Comparison of ENCODE assay signal across 8 cellular contexts in the genomic region with DNA sequence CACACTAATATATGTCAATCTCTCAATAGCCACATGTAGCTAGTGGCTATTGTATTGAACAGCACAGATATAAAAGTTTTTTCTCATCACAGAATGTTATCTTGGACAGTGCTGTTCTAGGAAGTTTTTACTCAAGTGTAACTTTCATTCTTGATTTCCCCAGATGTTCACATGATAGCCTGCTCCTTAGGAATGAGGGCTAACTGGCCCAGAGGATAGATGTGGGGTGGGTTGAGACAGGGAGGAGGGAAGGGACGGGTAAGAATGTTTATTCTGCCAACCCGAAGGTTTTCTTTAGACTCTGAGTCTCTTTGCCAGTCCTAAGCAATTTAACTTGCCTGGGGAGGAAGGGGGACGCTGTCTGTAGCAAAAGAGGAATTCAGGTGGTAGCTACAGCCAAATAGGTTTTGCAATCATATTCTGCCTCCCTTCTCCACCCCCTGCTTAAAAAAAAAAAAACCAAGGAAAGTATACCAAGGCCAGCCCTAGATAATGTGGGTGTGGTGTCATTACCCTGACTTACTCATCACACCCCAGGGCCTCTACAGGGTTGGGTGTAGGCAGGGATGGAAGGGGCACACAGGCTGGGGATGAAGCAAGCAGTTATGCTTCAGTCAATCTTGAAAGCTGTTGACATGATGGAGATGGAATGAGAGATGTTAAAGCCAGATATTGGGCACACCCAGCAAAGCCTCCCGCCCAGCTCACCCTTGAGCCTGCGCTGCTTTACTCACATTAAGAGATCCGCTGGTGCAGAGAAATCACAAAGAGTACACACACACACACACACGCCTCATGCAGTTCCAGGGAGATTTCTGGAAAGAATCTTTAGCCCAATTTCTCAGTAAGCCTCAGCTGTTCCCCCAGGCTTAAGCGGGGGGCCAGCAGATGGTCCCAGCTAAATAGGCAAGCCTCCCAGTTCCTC. TPM values are rescaled to one million over a fixed set of nuclear protein-coding genes. Genes with fewer than 3 reads are reported as not detected.
A peak's percentile ranks its signal among the peaks of the same experiment; 100 is the strongest.
DNase-seq lines count a peak whose midpoint lies in the region; ATAC-seq and TF ChIP-seq lines count a peak whose summit lies in the region.

No MANE protein-coding gene starts in this region.

- CTCF ChIA-PET in RWPE1 (lab: Yijun Ruan, JAX) = interaction anchor here (0.5 to 1.6 kb wide), 7 partner anchors 26 to 412 kb away, joined by 3 to 6 read pairs (median 3); a partner anchor contains a TSS

- H3K4me1 Mint-ChIP-seq in HFFc6 (ENCODE audit: low read depth) (peaks cover 92% of the 10 kb centered on the region), GM23338 (peaks cover 27% of the 10 kb centered on the region)

- H3K27ac Mint-ChIP-seq in HFFc6 = peak overlapping the region; percentile 93
- H3K27ac Mint-ChIP-seq in GM23338 = no peak overlapping the region

- TF ChIP-seq CTCF in HFFc6 (IDR thresholded peaks at IDR 0.05) = no peak
- TF ChIP-seq CTCF in RWPE1 (conservative IDR thresholded peaks at IDR 0.05; ENCODE audit: low read depth) = no peak
- no peak for TF ChIP-seq CTCF in fibroblast of the aortic adventitia (IDR thresholded peaks at IDR 0.05; ENCODE audit: insufficient read depth, low read length)
- no peak for TF ChIP-seq CTCF in GM23338 (conservative IDR thresholded peaks at IDR 0.05; ENCODE audit: low read depth in 2 of 2)

- H3K4me2 ChIP-seq in GM23338 = no peak overlapping the region

- POLR2A ChIA-PET in RWPE1 (lab: Yijun Ruan, JAX; ENCODE audit: low non-redundant PET) = interaction anchor here (1.0 kb wide), 1 partner anchor 60 kb away, joined by 3 read pairs; a partner anchor contains a TSS

- H3K4me3 ChIP-seq in fibroblast of the aortic adventitia (ENCODE audit: low read depth, low read length) (peak overlapping the region; percentile 18), skeletal muscle cell (ENCODE audit: low read depth, low read length) (no peak overlapping the region), GM23338 (no peak overlapping the region)

- ATAC-seq in GM18519 (IDR thresholded peaks at IDR 0.05; ENCODE audit: low FRiP score, unreplicated experiment) (no peak), GM23338 (no peak)

- DNase-seq in HFFc6 (peak; percentile 96), RWPE1 (ENCODE audit: low spot score) (peak; percentile 99), fibroblast of the aortic adventitia (ENCODE audit: low read depth) (peak; percentile 98), skeletal muscle cell (ENCODE audit: low read depth) (peak; percentile 97), medulla oblongata (ENCODE audit: extremely low spot score) (no peak), GM23338 (ENCODE audit: low spot score) (no peak)
- DNase-seq in stimulated activated CD8-positive, alpha-beta memory T cell treated with anti-CD3 and anti-CD28 coated beads, Interleukin-4, amount 100 ng/mL, for 48 hours = no peak

- H3K4me1 ChIP-seq in GM23338 (ENCODE audit: insufficient read depth) = peaks cover 9% of the 10 kb centered on the region; the same call in 1 of the 2 replicates

- no peaks in the 10 kb centered on the region for H3K27me3 ChIP-seq in GM23338 (ENCODE audit: insufficient read depth)

- H3K36me3 Mint-ChIP-seq in HFFc6 (ENCODE audit: low read depth) (peaks cover 4% of the 10 kb centered on the region; the same call in 1 of the 2 replicates), GM23338 (ENCODE audit: low read depth) (no peaks in the 10 kb centered on the region)

- no peaks in the 10 kb centered on the region for H3K79me2 ChIP-seq in GM23338 (replicated peaks; ENCODE audit: insufficient read depth)

- no peaks in the 10 kb centered on the region for H4K20me1 ChIP-seq in GM23338 (replicated peaks; ENCODE audit: insufficient read depth)

- no peak overlapping the region for H2AFZ ChIP-seq in GM23338

- H3K27me3 Mint-ChIP-seq in HFFc6 (ENCODE audit: insufficient read depth) = no peaks in the 10 kb centered on the region
- H3K27me3 Mint-ChIP-seq in GM23338 (ENCODE audit: insufficient read depth, low read depth, poor library complexity) = no peaks in the 10 kb centered on the region

- H3K4me3 Mint-ChIP-seq in HFFc6 (peak overlapping the region; percentile 71), GM23338 (no peak overlapping the region)

- no peaks in the 10 kb centered on the region for H3F3A ChIP-seq in GM23338 (replicated peaks; ENCODE audit: low read depth)

- H3K36me3 ChIP-seq in GM23338 (ENCODE audit: insufficient read depth) = no peaks in the 10 kb centered on the region

- H3K9me3 Mint-ChIP-seq in HFFc6 (no peaks in the 10 kb centered on the region), GM23338 (no peaks in the 10 kb centered on the region; the same call in 2 of the 3 replicates)

- H3K27ac ChIP-seq in RWPE1 (peak overlapping the region; percentile 97), GM23338 (ENCODE audit: low read depth) (no peak overlapping the region)

- H3K9me2 ChIP-seq in GM23338 (ENCODE audit: insufficient read depth) = no peaks in the 10 kb centered on the region

TF ChIP-seq in GM23338, 12 proteins besides CTCF, POLR2A, EP300 and RAD21 (continues in another document):
- TF ChIP-seq EZH2 (IDR thresholded peaks at IDR 0.05; ENCODE audit: low read depth, unreplicated experiment) (no peak), ZNF331 (CRISPR knock-in tag; IDR thresholded peaks at IDR 0.05; ENCODE audit: low read depth) (no peak), ZNF114 (CRISPR knock-in tag; IDR thresholded peaks at IDR 0.05) (no peak), STAT1 (IDR thresholded peaks at IDR 0.05; ENCODE audit: unreplicated experiment) (no peak), EZH2phosphoT487 (IDR thresholded peaks at IDR 0.05; ENCODE audit: unreplicated experiment) (no peak), JUNB (IDR thresholded peaks at IDR 0.05; ENCODE audit: unreplicated experiment) (no peak), POLR2AphosphoS5 (IDR thresholded peaks at IDR 0.05; ENCODE audit: low read depth) (no peak), NANOG (IDR thresholded peaks at IDR 0.05; ENCODE audit: borderline replicate concordance) (no peak)
- TF ChIP-seq, protein P1, sequence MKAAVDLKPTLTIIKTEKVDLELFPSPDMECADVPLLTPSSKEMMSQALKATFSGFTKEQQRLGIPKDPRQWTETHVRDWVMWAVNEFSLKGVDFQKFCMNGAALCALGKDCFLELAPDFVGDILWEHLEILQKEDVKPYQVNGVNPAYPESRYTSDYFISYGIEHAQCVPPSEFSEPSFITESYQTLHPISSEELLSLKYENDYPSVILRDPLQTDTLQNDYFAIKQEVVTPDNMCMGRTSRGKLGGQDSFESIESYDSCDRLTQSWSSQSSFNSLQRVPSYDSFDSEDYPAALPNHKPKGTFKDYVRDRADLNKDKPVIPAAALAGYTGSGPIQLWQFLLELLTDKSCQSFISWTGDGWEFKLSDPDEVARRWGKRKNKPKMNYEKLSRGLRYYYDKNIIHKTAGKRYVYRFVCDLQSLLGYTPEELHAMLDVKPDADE (IDR thresholded peaks at IDR 0.05) = no peak
- TF ChIP-seq, protein P2, sequence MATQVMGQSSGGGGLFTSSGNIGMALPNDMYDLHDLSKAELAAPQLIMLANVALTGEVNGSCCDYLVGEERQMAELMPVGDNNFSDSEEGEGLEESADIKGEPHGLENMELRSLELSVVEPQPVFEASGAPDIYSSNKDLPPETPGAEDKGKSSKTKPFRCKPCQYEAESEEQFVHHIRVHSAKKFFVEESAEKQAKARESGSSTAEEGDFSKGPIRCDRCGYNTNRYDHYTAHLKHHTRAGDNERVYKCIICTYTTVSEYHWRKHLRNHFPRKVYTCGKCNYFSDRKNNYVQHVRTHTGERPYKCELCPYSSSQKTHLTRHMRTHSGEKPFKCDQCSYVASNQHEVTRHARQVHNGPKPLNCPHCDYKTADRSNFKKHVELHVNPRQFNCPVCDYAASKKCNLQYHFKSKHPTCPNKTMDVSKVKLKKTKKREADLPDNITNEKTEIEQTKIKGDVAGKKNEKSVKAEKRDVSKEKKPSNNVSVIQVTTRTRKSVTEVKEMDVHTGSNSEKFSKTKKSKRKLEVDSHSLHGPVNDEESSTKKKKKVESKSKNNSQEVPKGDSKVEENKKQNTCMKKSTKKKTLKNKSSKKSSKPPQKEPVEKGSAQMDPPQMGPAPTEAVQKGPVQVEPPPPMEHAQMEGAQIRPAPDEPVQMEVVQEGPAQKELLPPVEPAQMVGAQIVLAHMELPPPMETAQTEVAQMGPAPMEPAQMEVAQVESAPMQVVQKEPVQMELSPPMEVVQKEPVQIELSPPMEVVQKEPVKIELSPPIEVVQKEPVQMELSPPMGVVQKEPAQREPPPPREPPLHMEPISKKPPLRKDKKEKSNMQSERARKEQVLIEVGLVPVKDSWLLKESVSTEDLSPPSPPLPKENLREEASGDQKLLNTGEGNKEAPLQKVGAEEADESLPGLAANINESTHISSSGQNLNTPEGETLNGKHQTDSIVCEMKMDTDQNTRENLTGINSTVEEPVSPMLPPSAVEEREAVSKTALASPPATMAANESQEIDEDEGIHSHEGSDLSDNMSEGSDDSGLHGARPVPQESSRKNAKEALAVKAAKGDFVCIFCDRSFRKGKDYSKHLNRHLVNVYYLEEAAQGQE (IDR thresholded peaks at IDR 0.05; ENCODE audit: unreplicated experiment) = no peak

RNA-seq across cellular contexts. Expression of a gene that starts 59.9 kb away (rescaled TPM):
- 10 to 100 TPM; 20.9 to 29.9 (median 28.1) TPM for total RNA-seq in HFFc6 (2021; fragmentation: NEBNext Ultra II Directional; extraction: Animal tissue kit (Norgen Biotek cat#: 25700))
- 4.3 and 8.0 TPM in 2 replicates for total RNA-seq in fibroblast of the aortic adventitia (ENCODE audit: low replicate concordance)
- total RNA-seq in GM23338 (2014; rRNA removed; shearing (Covaris generic)) = 1.8 and 3.2 TPM in 2 replicates
- 0.40 and 0.45 TPM in 2 replicates for polyA plus RNA-seq in GM23338 (2016; fragmentation: Nextera tagmentation; extraction: Ambion mirVana)

Comparison
In these comparisons a context has a peak if more than half of its experiments do, and no peak if none do; other contexts are left out.
1. DNase-seq: peak in HFFc6 (single experiment), RWPE1 (single experiment), fibroblast of the aortic adventitia (single experiment) and skeletal muscle cell (single experiment); none in medulla oblongata (single experiment), GM23338 (single experiment) and stimulated activated CD8-positive, alpha-beta memory T cell treated with anti-CD3 and anti-CD28 coated beads, Interleukin-4, amount 100 ng/mL, for 48 hours (single experiment).